ENCODE assay signal across 9 cellular contexts in the genomic region with DNA sequence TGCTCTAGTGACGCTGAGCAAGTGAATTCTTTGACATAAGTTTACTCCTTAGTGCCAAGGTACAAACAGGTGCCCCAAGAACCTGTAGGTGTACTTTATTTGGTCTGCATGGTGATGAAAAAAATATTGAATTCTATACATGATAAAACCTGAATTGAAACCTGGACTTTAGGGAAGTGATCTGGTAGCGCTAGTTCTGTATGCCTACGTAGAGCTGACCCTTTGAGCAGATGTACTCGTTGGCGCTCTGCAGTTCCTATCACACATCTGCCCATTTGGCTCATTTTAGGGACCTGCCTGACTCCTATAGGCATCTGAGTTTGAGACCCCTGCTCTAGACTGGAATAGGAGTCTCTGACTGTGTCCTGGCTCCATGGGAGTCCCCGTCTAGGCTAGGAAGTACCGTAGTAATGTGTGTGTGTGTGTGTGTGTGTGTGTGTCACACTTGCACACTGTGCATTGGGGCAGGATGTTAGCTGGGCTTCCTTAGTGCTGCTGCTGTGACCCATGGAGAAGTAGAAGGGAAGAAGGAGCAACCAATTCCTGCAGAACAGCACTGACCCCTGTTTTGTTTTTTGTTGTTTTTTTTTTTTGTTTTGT. TPM values are rescaled to one million over a fixed set of nuclear protein-coding genes. Genes with fewer than 3 reads are reported as not detected.
A peak's percentile ranks its signal among the peaks of the same experiment; 100 is the strongest.
DNase-seq lines count a peak whose midpoint lies in the region; TF ChIP-seq lines count a peak whose summit lies in the region.
"Had no signal": no experiment of that assay in that cellular context is flagged by ENCODE, and none has a peak within 500 bp of the region (broad histone marks: within the 10 kb centered on the region; RNA-seq: fewer than 3 reads in every experiment).

No MANE protein-coding gene starts in this region.

- CTCF ChIA-PET in activated naive CD4-positive, alpha-beta T cell treated with anti-CD3 and anti-CD28 coated beads, Interleukin-2, amount 10 ng/mL, durations not matched to agents 7 days and 5 days (lab: Charles Lee): interaction anchor here (1.2 to 14.7 kb wide), 4 partner anchors 10 to 98 kb away, joined by 4 to 202 read pairs (median 6); no protein-coding TSS in a partner anchor

- 81% methylated on average over 7 of the region's 7 CpGs for WGBS in thymus

- no peaks in the 10 kb centered on the region for H3K9me3 Mint-ChIP-seq in activated naive CD4-positive, alpha-beta T cell treated with anti-CD3 and anti-CD28 coated beads, Interleukin-2, amount 10 ng/mL, durations not matched to agents 7 days and 5 days

- no peak for DNase-seq in activated naive CD4-positive, alpha-beta T cell treated with anti-CD3 and anti-CD28 coated beads, Interleukin-2, amount 10 ng/mL, durations not matched to agents 7 days and 5 days
- no peak for DNase-seq in activated naive CD4-positive, alpha-beta T cell treated with anti-CD3 and anti-CD28 coated beads, Interleukin-2, amount 50 U/mL, for 16 hours
- DNase-seq in NOMO-1 treated with dmso at 0.1 percent for 144 hours (lab: John Stamatoyannopoulos, UW; ENCODE audit: unreplicated experiment) (peak; percentile 10), germinal center (ENCODE audit: low spot score) (peak; percentile 60), foreskin fibroblast (no peak), retina (no peak)
- no peak for DNase-seq in stimulated activated CD8-positive, alpha-beta memory T cell treated with anti-CD3 and anti-CD28 coated beads, Interleukin-4, amount 100 ng/mL, for 48 hours
- DNase-seq: NCI-H187 had no signal

- peaks cover 68% of the 10 kb centered on the region for H3K4me1 Mint-ChIP-seq in activated naive CD4-positive, alpha-beta T cell treated with anti-CD3 and anti-CD28 coated beads, Interleukin-2, amount 10 ng/mL, durations not matched to agents 7 days and 5 days

- peaks cover 94% of the 10 kb centered on the region for H3K36me3 Mint-ChIP-seq in activated naive CD4-positive, alpha-beta T cell treated with anti-CD3 and anti-CD28 coated beads, Interleukin-2, amount 10 ng/mL, durations not matched to agents 7 days and 5 days

- H3K27me3 ChIP-seq in thymus (ENCODE audit: control insufficient read depth, insufficient read depth): no peaks in the 10 kb centered on the region

- H3K36me3 ChIP-seq in thymus (ENCODE audit: control insufficient read depth, insufficient read depth): peaks cover 84% of the 10 kb centered on the region

- H3K4me3 ChIP-seq in thymus (ENCODE audit: low read length): peak overlapping the region; percentile 17
- H3K4me3 ChIP-seq in foreskin fibroblast (ENCODE audit: low read depth in 1 of 2, low read length in 2 of 2): no peak overlapping the region

- H3K9me3 ChIP-seq in thymus (ENCODE audit: control insufficient read depth): no peaks in the 10 kb centered on the region

- no peak for TF ChIP-seq CTCF in foreskin fibroblast (IDR thresholded peaks at IDR 0.05; ENCODE audit: low read depth, low read length)

- peak overlapping the region; percentile 100 for H3K4me3 Mint-ChIP-seq in activated naive CD4-positive, alpha-beta T cell treated with anti-CD3 and anti-CD28 coated beads, Interleukin-2, amount 10 ng/mL, durations not matched to agents 7 days and 5 days

- H3K27me3 Mint-ChIP-seq in activated naive CD4-positive, alpha-beta T cell treated with anti-CD3 and anti-CD28 coated beads, Interleukin-2, amount 10 ng/mL, durations not matched to agents 7 days and 5 days: no peaks in the 10 kb centered on the region

- H3K4me1 ChIP-seq in thymus (ENCODE audit: control insufficient read depth, insufficient read depth, low read length): peaks cover 30% of the 10 kb centered on the region

- peak overlapping the region; percentile 85 for H3K27ac Mint-ChIP-seq in activated naive CD4-positive, alpha-beta T cell treated with anti-CD3 and anti-CD28 coated beads, Interleukin-2, amount 10 ng/mL, durations not matched to agents 7 days and 5 days

- peak overlapping the region; percentile 78 for H3K27ac ChIP-seq in thymus (ENCODE audit: low read depth)

RNA-seq across cellular contexts. Expression of a gene that starts 21.2 kb away (rescaled TPM):
- polyA plus RNA-seq in thymus: 12.0 TPM

Comparison
In these comparisons a context has a peak if more than half of its experiments do, and no peak if none do; other contexts are left out.
1. DNase-seq: peak in NOMO-1 treated with dmso at 0.1 percent for 144 hours (single experiment) and germinal center (single experiment); none in activated naive CD4-positive, alpha-beta T cell treated with anti-CD3 and anti-CD28 coated beads, Interleukin-2, amount 10 ng/mL, durations not matched to agents 7 days and 5 days (single experiment), activated naive CD4-positive, alpha-beta T cell treated with anti-CD3 and anti-CD28 coated beads, Interleukin-2, amount 50 U/mL, for 16 hours (single experiment), foreskin fibroblast (0 of 2), stimulated activated CD8-positive, alpha-beta memory T cell treated with anti-CD3 and anti-CD28 coated beads, Interleukin-4, amount 100 ng/mL, for 48 hours (single experiment) and retina (single experiment).